ENCODE assay signal across 17 cellular contexts in genomic region chr2:10762651-10763460, GRCh38. TPM values are rescaled to one million over a fixed set of nuclear protein-coding genes. Genes with fewer than 3 reads are reported as not detected.
DNase-seq lines count a peak whose midpoint lies in the region; ATAC-seq and TF ChIP-seq lines count a peak whose summit lies in the region.
"Had no signal": no experiment of that assay in that cellular context is flagged by ENCODE, and none has a peak within 500 bp of the region (broad histone marks: within the 10 kb centered on the region; RNA-seq: fewer than 3 reads in every experiment).

No MANE protein-coding gene starts in this region.

- no peak overlapping the region for H3K27ac ChIP-seq in neural progenitor cell
- H3K27ac ChIP-seq in CD8-positive, alpha-beta T cell (ENCODE audit: low read depth, low read length), result no peak overlapping the region
- H3K27ac ChIP-seq: colonic mucosa, esophagus squamous epithelium, skin epidermis, VCaP had no signal

- H4K20me1 ChIP-seq in neural progenitor cell (ENCODE audit: low read depth), result no peaks in the 10 kb centered on the region

- peak overlapping the region; percentile 35 for H3K4me3 ChIP-seq in fibroblast of villous mesenchyme (ENCODE audit: low read depth, low read length)
- H3K4me3 ChIP-seq in neural progenitor cell, result no peak overlapping the region
- no peak overlapping the region for H3K4me3 ChIP-seq in CD8-positive, alpha-beta T cell (ENCODE audit: low read depth, low read length)
- no peak overlapping the region for H3K4me3 ChIP-seq in lower leg skin (ENCODE audit: low read depth, poor library complexity, severe bottlenecking)
- H3K4me3 ChIP-seq: colonic mucosa, esophagus squamous epithelium, skin epidermis had no signal

- no peak for ATAC-seq in CD8-positive, alpha-beta T cell

- H3K9me3 ChIP-seq in neural progenitor cell (ENCODE audit: low read depth), result no peaks in the 10 kb centered on the region
- H3K9me3 ChIP-seq in CD8-positive, alpha-beta T cell (ENCODE audit: low read length), result no peaks in the 10 kb centered on the region
- H3K9me3 ChIP-seq: colonic mucosa, esophagus squamous epithelium had no signal

- no peaks in the 10 kb centered on the region for H3K79me2 ChIP-seq in neural progenitor cell (ENCODE audit: low read depth)

- H3K9me3 Mint-ChIP-seq in neural progenitor cell (no peaks in the 10 kb centered on the region), osteocyte (ENCODE audit: unreplicated experiment) (no peaks in the 10 kb centered on the region)
- H3K9me3 Mint-ChIP-seq in CD8-positive, alpha-beta T cell, result no peaks in the 10 kb centered on the region
- H3K9me3 Mint-ChIP-seq: activated naive CD8-positive, alpha-beta T cell treated with anti-CD3 and anti-CD28 coated beads for 36 hours; nephron had no signal

- H2AFZ ChIP-seq in neural progenitor cell (replicated peaks), result peak overlapping the region; percentile 68

- H3F3A ChIP-seq in neural progenitor cell (ENCODE audit: low read depth), result no peaks in the 10 kb centered on the region

- peaks cover 6% of the 10 kb centered on the region for H3K27me3 Mint-ChIP-seq in neural progenitor cell (ENCODE audit: insufficient read depth, low read depth)
- peaks cover 5% of the 10 kb centered on the region for H3K27me3 Mint-ChIP-seq in CD8-positive, alpha-beta T cell (ENCODE audit: low read depth)
- no peaks in the 10 kb centered on the region for H3K27me3 Mint-ChIP-seq in osteocyte (ENCODE audit: unreplicated experiment)
- H3K27me3 Mint-ChIP-seq: activated naive CD8-positive, alpha-beta T cell treated with anti-CD3 and anti-CD28 coated beads for 36 hours had no signal

- H3K4me1 Mint-ChIP-seq in neural progenitor cell (peaks cover 23% of the 10 kb centered on the region), osteocyte (ENCODE audit: unreplicated experiment) (no peaks in the 10 kb centered on the region)
- no peaks in the 10 kb centered on the region for H3K4me1 Mint-ChIP-seq in CD8-positive, alpha-beta T cell (ENCODE audit: low read depth)
- H3K4me1 Mint-ChIP-seq: activated naive CD8-positive, alpha-beta T cell treated with anti-CD3 and anti-CD28 coated beads for 36 hours; nephron had no signal

- H3K36me3 Mint-ChIP-seq in neural progenitor cell (no peaks in the 10 kb centered on the region), osteocyte (ENCODE audit: unreplicated experiment) (no peaks in the 10 kb centered on the region)
- no peaks in the 10 kb centered on the region for H3K36me3 Mint-ChIP-seq in CD8-positive, alpha-beta T cell
- H3K36me3 Mint-ChIP-seq: activated naive CD8-positive, alpha-beta T cell treated with anti-CD3 and anti-CD28 coated beads for 36 hours had no signal

- TF ChIP-seq CTCF in fibroblast of villous mesenchyme (IDR thresholded peaks at IDR 0.05; ENCODE audit: insufficient read depth, low read depth, low read length) (no peak), neural progenitor cell (IDR thresholded peaks at IDR 0.05) (no peak), lower leg skin (IDR thresholded peaks at IDR 0.05) (no peak), osteocyte (IDR thresholded peaks at IDR 0.05) (no peak)
- no peak for TF ChIP-seq CTCF in CD8-positive, alpha-beta T cell (IDR thresholded peaks at IDR 0.05)

- POLR2A ChIA-PET in CD8-positive, alpha-beta T cell (lab: Charles Lee), result no interaction called here

- peaks cover 5% of the 10 kb centered on the region for H3K4me1 ChIP-seq in neural progenitor cell
- no peaks in the 10 kb centered on the region for H3K4me1 ChIP-seq in CD8-positive, alpha-beta T cell (ENCODE audit: insufficient read depth, low read length)
- H3K4me1 ChIP-seq: colonic mucosa had no signal

- TF ChIP-seq POLR2A in lower leg skin (IDR thresholded peaks at IDR 0.05), result no peak

- H3K27ac Mint-ChIP-seq in neural progenitor cell (peak overlapping the region; percentile 60), osteocyte (ENCODE audit: unreplicated experiment) (no peak overlapping the region)
- no peak overlapping the region for H3K27ac Mint-ChIP-seq in CD8-positive, alpha-beta T cell
- H3K27ac Mint-ChIP-seq: activated naive CD8-positive, alpha-beta T cell treated with anti-CD3 and anti-CD28 coated beads for 36 hours; nephron had no signal

- no peak overlapping the region for H3K4me3 Mint-ChIP-seq in neural progenitor cell
- H3K4me3 Mint-ChIP-seq in CD8-positive, alpha-beta T cell, result no peak overlapping the region
- no peak overlapping the region for H3K4me3 Mint-ChIP-seq in osteocyte (ENCODE audit: unreplicated experiment)
- H3K4me3 Mint-ChIP-seq: activated naive CD8-positive, alpha-beta T cell treated with anti-CD3 and anti-CD28 coated beads for 36 hours; nephron had no signal

- no peak overlapping the region for H3K9ac ChIP-seq in neural progenitor cell

- no peaks in the 10 kb centered on the region for H3K36me3 ChIP-seq in neural progenitor cell
- H3K36me3 ChIP-seq in CD8-positive, alpha-beta T cell (ENCODE audit: insufficient read depth, low read length), result no peaks in the 10 kb centered on the region
- H3K36me3 ChIP-seq: colonic mucosa, esophagus squamous epithelium had no signal

- peak; percentile 18 for DNase-seq in EH (ENCODE audit: low read depth)
- peak; percentile 37 for DNase-seq in RPMI7951 (ENCODE audit: low read depth)
- DNase-seq in fibroblast of villous mesenchyme (ENCODE audit: low read depth), result peak; percentile 54
- no peak for DNase-seq in neural progenitor cell (ENCODE audit: low spot score)
- no peak for DNase-seq in CD8-positive, alpha-beta T cell
- DNase-seq in lower leg skin (ENCODE audit: low spot score in 2 of 2), result no peak
- no peak for DNase-seq in osteocyte (ENCODE audit: extremely low spot score, unreplicated experiment)
- DNase-seq in cerebellum (ENCODE audit: low spot score), result no peak
- DNase-seq: activated CD8-positive, alpha-beta memory T cell treated with anti-CD3 and anti-CD28 coated beads, Interleukin-2, amount 50 U/mL, for 48 hours; activated naive CD8-positive, alpha-beta T cell treated with anti-CD3 and anti-CD28 coated beads for 36 hours; colonic mucosa; esophagus squamous epithelium; NCI-H1694; SHP77 treated with DMSO at 0.1 percent for 48 hours had no signal

- CTCF ChIA-PET in CD8-positive, alpha-beta T cell (lab: Charles Lee), result no interaction called here

- WGBS in lower leg skin, 2 donors, result 55 to 63% methylated on average over 25 of the region's 25 CpGs

- intact Hi-C loops in CD8-positive, alpha-beta T cell (cut with DNase I, micrococcal nuclease), result no loop called here
- intact Hi-C loops in lower leg skin (cut with DNase I; ENCODE audit: low total_unique reads), result no loop called here

- no peak overlapping the region for H3K4me2 ChIP-seq in neural progenitor cell

- H3K27me3 ChIP-seq in neural progenitor cell, result no peaks in the 10 kb centered on the region
- H3K27me3 ChIP-seq in CD8-positive, alpha-beta T cell (ENCODE audit: insufficient read depth, low read length), result no peaks in the 10 kb centered on the region
- H3K27me3 ChIP-seq: colonic mucosa had no signal

RNA-seq across cellular contexts. Expression of gene ATP6V1C2, which starts 41.4 kb away (rescaled TPM):
- total RNA-seq in RPMI7951 (2014; rRNA removed; shearing (Covaris generic)), result 0.10 and 0.12 TPM in 2 replicates
- total RNA-seq in fibroblast of villous mesenchyme, result under 0.01 TPM in 2 replicates
- total RNA-seq in neural progenitor cell (ENCODE audit: low replicate concordance), result 0.11 and 0.19 TPM in 2 replicates
- total RNA-seq in CD8-positive, alpha-beta T cell, result not detected
- total RNA-seq in lower leg skin, result 100 to 1,000 TPM; 130 to 418 (median 211) TPM
- total RNA-seq in osteocyte, result not detected in 2 replicates
- 1.5 TPM for total RNA-seq in cerebellum
- total RNA-seq: activated naive CD8-positive, alpha-beta T cell treated with anti-CD3 and anti-CD28 coated beads for 36 hours had no signal

RNA-seq across cellular contexts. Expression of gene PDIA6, which starts 49.7 kb away (rescaled TPM):
- 518 and 538 TPM in 2 replicates for total RNA-seq in RPMI7951 (2014; rRNA removed; shearing (Covaris generic))
- total RNA-seq in fibroblast of villous mesenchyme, result 276 and 412 TPM in 2 replicates
- total RNA-seq in neural progenitor cell (ENCODE audit: low replicate concordance), result 299 and 381 TPM in 2 replicates
- 10 to 100 TPM; 24.4 to 24.8 TPM for total RNA-seq in CD8-positive, alpha-beta T cell
- 10 to 100 TPM; 50.5 to 97.7 (median 73.7) TPM for total RNA-seq in lower leg skin
- 205 and 219 TPM in 2 replicates for total RNA-seq in osteocyte
- total RNA-seq in cerebellum, result 81.5 TPM

Comparison
In these comparisons a context has a peak if more than half of its experiments do, and no peak if none do; other contexts are left out.
1. DNase-seq: peak in EH (single experiment), RPMI7951 (single experiment) and fibroblast of villous mesenchyme (single experiment); none in neural progenitor cell (single experiment), CD8-positive, alpha-beta T cell (0 of 7), lower leg skin (0 of 2), osteocyte (single experiment) and cerebellum (single experiment).
2. RNA of gene ATP6V1C2, which starts 41.4 kb away (total RNA-seq): 130 to 418 TPM in lower leg skin; 1.5 TPM in cerebellum (single experiment), not detected in CD8-positive, alpha-beta T cell, 0.10 to 0.12 TPM in RPMI7951, 0.11 to 0.19 TPM in neural progenitor cell, under 0.01 TPM in fibroblast of villous mesenchyme and not detected in osteocyte; every median in the first group is over 10 times any median in the second.